In genomic region chr9:94511943-94512265, GRCh38 we compare ENCODE assay signal across 2 cellular contexts.
TF ChIP-seq lines count a peak whose summit lies in the region.

No MANE protein-coding gene starts in this region.

TF ChIP-seq in HepG2, 621 proteins besides CTCF, POLR2A, EP300 and RAD21 (continued from another document):
- no peak for TF ChIP-seq ZNF781 (CRISPR knock-in tag; IDR thresholded peaks at IDR 0.05; ENCODE audit: borderline replicate concordance, not compliant biosample characterization)
- TF ChIP-seq ZXDC (CRISPR knock-in tag; IDR thresholded peaks at IDR 0.05) = no peak
- TF ChIP-seq TEAD2 (CRISPR knock-in tag; IDR thresholded peaks at IDR 0.05) = no peak
- TF ChIP-seq ZNF460 (CRISPR knock-in tag; IDR thresholded peaks at IDR 0.05; ENCODE audit: borderline replicate concordance) = no peak
- TF ChIP-seq RFX3 (CRISPR knock-in tag; IDR thresholded peaks at IDR 0.05) = no peak
- no peak for TF ChIP-seq ZNF318 (CRISPR knock-in tag; IDR thresholded peaks at IDR 0.05)
- no peak for TF ChIP-seq ZNF543 (CRISPR knock-in tag; IDR thresholded peaks at IDR 0.05)
TF ChIP-seq in HepG2: peak in this region for 0.

TF ChIP-seq in SK-N-SH treated with all-trans-retinoic acid at 6 μM for 48 hours, 23 proteins besides CTCF, POLR2A, EP300 and RAD21 (continued from another document):
- TF ChIP-seq, protein P1, sequence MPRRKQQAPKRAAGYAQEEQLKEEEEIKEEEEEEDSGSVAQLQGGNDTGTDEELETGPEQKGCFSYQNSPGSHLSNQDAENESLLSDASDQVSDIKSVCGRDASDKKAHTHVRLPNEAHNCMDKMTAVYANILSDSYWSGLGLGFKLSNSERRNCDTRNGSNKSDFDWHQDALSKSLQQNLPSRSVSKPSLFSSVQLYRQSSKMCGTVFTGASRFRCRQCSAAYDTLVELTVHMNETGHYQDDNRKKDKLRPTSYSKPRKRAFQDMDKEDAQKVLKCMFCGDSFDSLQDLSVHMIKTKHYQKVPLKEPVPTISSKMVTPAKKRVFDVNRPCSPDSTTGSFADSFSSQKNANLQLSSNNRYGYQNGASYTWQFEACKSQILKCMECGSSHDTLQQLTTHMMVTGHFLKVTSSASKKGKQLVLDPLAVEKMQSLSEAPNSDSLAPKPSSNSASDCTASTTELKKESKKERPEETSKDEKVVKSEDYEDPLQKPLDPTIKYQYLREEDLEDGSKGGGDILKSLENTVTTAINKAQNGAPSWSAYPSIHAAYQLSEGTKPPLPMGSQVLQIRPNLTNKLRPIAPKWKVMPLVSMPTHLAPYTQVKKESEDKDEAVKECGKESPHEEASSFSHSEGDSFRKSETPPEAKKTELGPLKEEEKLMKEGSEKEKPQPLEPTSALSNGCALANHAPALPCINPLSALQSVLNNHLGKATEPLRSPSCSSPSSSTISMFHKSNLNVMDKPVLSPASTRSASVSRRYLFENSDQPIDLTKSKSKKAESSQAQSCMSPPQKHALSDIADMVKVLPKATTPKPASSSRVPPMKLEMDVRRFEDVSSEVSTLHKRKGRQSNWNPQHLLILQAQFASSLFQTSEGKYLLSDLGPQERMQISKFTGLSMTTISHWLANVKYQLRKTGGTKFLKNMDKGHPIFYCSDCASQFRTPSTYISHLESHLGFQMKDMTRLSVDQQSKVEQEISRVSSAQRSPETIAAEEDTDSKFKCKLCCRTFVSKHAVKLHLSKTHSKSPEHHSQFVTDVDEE (CRISPR knock-in tag; IDR thresholded peaks at IDR 0.05) = 0 out of 2 replicates have a peak, but pooled peaks have one; percentile 18
- TF ChIP-seq ISL1 (CRISPR knock-in tag; IDR thresholded peaks at IDR 0.05) (peak; percentile 70), OSR1 (CRISPR knock-in tag; IDR thresholded peaks at IDR 0.05) (no peak), TCF4 (CRISPR knock-in tag; IDR thresholded peaks at IDR 0.05; ENCODE audit: borderline replicate concordance) (peak; percentile 81), SNAI2 (CRISPR knock-in tag; IDR thresholded peaks at IDR 0.05) (no peak), PPARA (CRISPR knock-in tag; IDR thresholded peaks at IDR 0.05; ENCODE audit: borderline replicate concordance) (no peak)
